ENCODE assay signal across 9 cellular contexts in genomic region chr3:127748754-127749327, GRCh38.
DNase-seq lines count a peak whose midpoint lies in the region; TF ChIP-seq lines count a peak whose summit lies in the region.
"Had no signal": no experiment of that assay in that cellular context is flagged by ENCODE, and none has a peak within 500 bp of the region (broad histone marks: within the 10 kb centered on the region; RNA-seq: fewer than 3 reads in every experiment).

No MANE protein-coding gene starts in this region.

- H3K9ac ChIP-seq in endodermal cell (ENCODE audit: extremely low read depth, low read length, poor library complexity, severe bottlenecking) = no peak overlapping the region

- BruUV-seq in PC-9 (replicated peaks; lab: Mats Ljungman, UMichigan) = no TSS peak

- intact Hi-C loops in PC-9 (cut with micrococcal nuclease; ENCODE audit: unreplicated experiment) = loop anchor here (1.0 to 5.0 kb wide), 2 partner anchors 77 to 97 kb away; partner anchors contain the start of gene ABTB1
- intact Hi-C loops in esophagus squamous epithelium (cut with DNase I) = no loop called here
- intact Hi-C loops in vagina (cut with DNase I) = loop anchor here (10.0 kb wide), 2 partner anchors 54 to 76 kb away; partner anchors contain the start of gene MGLL

- H3K27me3 ChIP-seq in PC-9 (ENCODE audit: insufficient read depth, low read depth) = no peaks in the 10 kb centered on the region
- no peaks in the 10 kb centered on the region for H3K27me3 ChIP-seq in esophagus squamous epithelium
- H3K27me3 ChIP-seq in muscle layer of duodenum (ENCODE audit: low read depth, low read length) = no peaks in the 10 kb centered on the region
- H3K27me3 ChIP-seq in vagina = no peaks in the 10 kb centered on the region
- no peaks in the 10 kb centered on the region for H3K27me3 ChIP-seq in endodermal cell (ENCODE audit: control insufficient read depth, insufficient read depth, low read length, poor library complexity, severe bottlenecking)

- peaks cover 6% of the 10 kb centered on the region for H3K27me3 Mint-ChIP-seq in endodermal cell (ENCODE audit: insufficient read depth)

- H3K4me1 ChIP-seq in PC-9 (replicated peaks; ENCODE audit: insufficient read depth) = peaks cover 73% of the 10 kb centered on the region
- peaks cover 13 to 66% (median 31%) of the 10 kb centered on the region in 3 donors for H3K4me1 ChIP-seq in esophagus squamous epithelium
- peaks cover 11 to 33% of the 10 kb centered on the region in 2 donors for H3K4me1 ChIP-seq in muscle layer of duodenum (ENCODE audit: control insufficient read depth in 1 of 2, insufficient read depth in 2 of 2, low read length in 2 of 2)
- H3K4me1 ChIP-seq in vagina = peaks cover 41% of the 10 kb centered on the region
- no peaks in the 10 kb centered on the region for H3K4me1 ChIP-seq in endodermal cell (ENCODE audit: control insufficient read depth, insufficient read depth, low read length)

- TF ChIP-seq POLR2A in esophagus squamous epithelium (IDR thresholded peaks at IDR 0.05) (no peak), vagina (IDR thresholded peaks at IDR 0.05) (no peak)

- H3K79me2 ChIP-seq in PC-9 (ENCODE audit: low read depth) = peaks cover 17% of the 10 kb centered on the region

- no peak for TF ChIP-seq CTCF in PC-9 (conservative IDR thresholded peaks at IDR 0.05)
- TF ChIP-seq CTCF in esophagus squamous epithelium (IDR thresholded peaks at IDR 0.05) = no peak
- TF ChIP-seq CTCF in vagina (IDR thresholded peaks at IDR 0.05) = no peak
- TF ChIP-seq CTCF in endodermal cell (conservative IDR thresholded peaks at IDR 0.05) = no peak

- WGBS in esophagus squamous epithelium, 2 donors = 63 to 72% methylated on average over 8 to 9 of the region's 9 CpGs
- 87 to 90% methylated on average over 9 of the region's 9 CpGs for WGBS in endodermal cell (ENCODE audit: insufficient coverage in 1 of 2, insufficient read length in 1 of 2), 2 experiments

- H3K4me1 Mint-ChIP-seq in endodermal cell = no peaks in the 10 kb centered on the region

- DNase-seq in PC-9 = no peak
- DNase-seq in esophagus squamous epithelium (lab: John Stamatoyannopoulos, UW) = no peak
- DNase-seq in vagina (ENCODE audit: extremely low spot score in 2 of 2) = no peak
- DNase-seq in endodermal cell = no peak
- no peak for DNase-seq in NCI-H526 (lab: John Stamatoyannopoulos, UW)
- DNase-seq in NCI-H1694 (lab: John Stamatoyannopoulos, UW) = no peak
- DNase-seq: activated naive CD4-positive, alpha-beta T cell treated with anti-CD3 and anti-CD28 coated beads for 36 hours; NCI-H1417 treated with DMSO at 0.1 percent for 48 hours had no signal

- peak overlapping the region; percentile 71 for H3K4me2 ChIP-seq in PC-9

- POLR2A ChIA-PET in PC-9 (lab: Charles Lee; ENCODE audit: unreplicated experiment) = no interaction called here

- H3F3A ChIP-seq in PC-9 (ENCODE audit: insufficient read depth, low read depth) = peaks cover 60% of the 10 kb centered on the region

- H3K4me3 ChIP-seq in PC-9 (0 out of 2 replicates have a peak overlapping the region, but pooled peaks have one; percentile 6), esophagus squamous epithelium (no peak overlapping the region), muscle layer of duodenum (ENCODE audit: low read depth in 1 of 2, low read length in 2 of 2) (no peak overlapping the region), vagina (no peak overlapping the region), endodermal cell (ENCODE audit: low read length) (no peak overlapping the region)

- H3K9me3 ChIP-seq in PC-9 (ENCODE audit: insufficient read depth, low read depth) = no peaks in the 10 kb centered on the region
- H3K9me3 ChIP-seq in esophagus squamous epithelium = no peaks in the 10 kb centered on the region
- no peaks in the 10 kb centered on the region for H3K9me3 ChIP-seq in muscle layer of duodenum (ENCODE audit: control insufficient read depth in 1 of 2, low read length in 2 of 2)
- no peaks in the 10 kb centered on the region for H3K9me3 ChIP-seq in vagina
- H3K9me3 ChIP-seq in endodermal cell (ENCODE audit: control insufficient read depth, low read length) = no peaks in the 10 kb centered on the region

- no peaks in the 10 kb centered on the region for H4K20me1 ChIP-seq in PC-9 (ENCODE audit: insufficient read depth)

- H3K27ac Mint-ChIP-seq in endodermal cell = no peak overlapping the region
- H3K27ac Mint-ChIP-seq: activated naive CD4-positive, alpha-beta T cell treated with anti-CD3 and anti-CD28 coated beads for 36 hours had no signal

- H3K9me3 Mint-ChIP-seq in endodermal cell = no peaks in the 10 kb centered on the region
- H3K9me3 Mint-ChIP-seq: activated naive CD4-positive, alpha-beta T cell treated with anti-CD3 and anti-CD28 coated beads for 36 hours had no signal

- H3K36me3 ChIP-seq in PC-9 (ENCODE audit: low read depth) = no peaks in the 10 kb centered on the region
- H3K36me3 ChIP-seq in esophagus squamous epithelium = peaks cover 0 to 29% (median 0%) of the 10 kb centered on the region in 3 donors
- no peaks in the 10 kb centered on the region for H3K36me3 ChIP-seq in muscle layer of duodenum (ENCODE audit: control insufficient read depth in 1 of 2, insufficient read depth in 2 of 2, low read length in 2 of 2)
- no peaks in the 10 kb centered on the region for H3K36me3 ChIP-seq in vagina
- no peaks in the 10 kb centered on the region for H3K36me3 ChIP-seq in endodermal cell (ENCODE audit: control insufficient read depth, insufficient read depth, low read length)

- H3K4me3 Mint-ChIP-seq in endodermal cell = no peak overlapping the region
- H3K4me3 Mint-ChIP-seq: activated naive CD4-positive, alpha-beta T cell treated with anti-CD3 and anti-CD28 coated beads for 36 hours had no signal

- H2AFZ ChIP-seq in PC-9 = no peak overlapping the region

- no peaks in the 10 kb centered on the region for H3K36me3 Mint-ChIP-seq in endodermal cell (ENCODE audit: low read depth)

- H3K9me2 ChIP-seq in PC-9 (ENCODE audit: insufficient read depth) = no peaks in the 10 kb centered on the region

- CTCF ChIA-PET in PC-9 (lab: Charles Lee) = interaction anchor here (0.6 to 0.9 kb wide), 2 partner anchors 42 to 56 kb away, joined by 3 read pairs; no protein-coding TSS in a partner anchor

- H3K27ac ChIP-seq in PC-9 (peak overlapping the region; percentile 91), esophagus squamous epithelium (peak overlapping the region; percentile 56 to 80 (median 76)), muscle layer of duodenum (ENCODE audit: low read length) (peak overlapping the region; percentile 64), vagina (peak overlapping the region; percentile 76), endodermal cell (ENCODE audit: low read depth, low read length) (no peak overlapping the region)
